Comparison of ENCODE assay signal across 8 cellular contexts in genomic region chr2:62195421-62196277, GRCh38. TPM values are rescaled to one million over a fixed set of nuclear protein-coding genes. Genes with fewer than 3 reads are reported as not detected.
DNase-seq lines count a peak whose midpoint lies in the region; ATAC-seq and TF ChIP-seq lines count a peak whose summit lies in the region.

A gene with protein sequence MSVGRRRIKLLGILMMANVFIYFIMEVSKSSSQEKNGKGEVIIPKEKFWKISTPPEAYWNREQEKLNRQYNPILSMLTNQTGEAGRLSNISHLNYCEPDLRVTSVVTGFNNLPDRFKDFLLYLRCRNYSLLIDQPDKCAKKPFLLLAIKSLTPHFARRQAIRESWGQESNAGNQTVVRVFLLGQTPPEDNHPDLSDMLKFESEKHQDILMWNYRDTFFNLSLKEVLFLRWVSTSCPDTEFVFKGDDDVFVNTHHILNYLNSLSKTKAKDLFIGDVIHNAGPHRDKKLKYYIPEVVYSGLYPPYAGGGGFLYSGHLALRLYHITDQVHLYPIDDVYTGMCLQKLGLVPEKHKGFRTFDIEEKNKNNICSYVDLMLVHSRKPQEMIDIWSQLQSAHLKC (plus strand): TSS chr2:62196115. CDS start chr2:62222221, 26,106 bp downstream.

- H3K9me3 Mint-ChIP-seq in activated CD4-positive, alpha-beta T cell treated with anti-CD3 and anti-CD28 coated beads, Interleukin-2, amount 10 ng/mL, durations not matched to agents 24 days and 14 days = no peaks in the 10 kb centered on the region

- peak within 1 kb of the TSS; percentile 92 for H3K27ac Mint-ChIP-seq in activated CD4-positive, alpha-beta T cell treated with anti-CD3 and anti-CD28 coated beads, Interleukin-2, amount 10 ng/mL, durations not matched to agents 24 days and 14 days

- peak; percentile 41 for ATAC-seq in HG02884 (IDR thresholded peaks at IDR 0.05; ENCODE audit: unreplicated experiment)

- H3K9ac ChIP-seq in colonic mucosa (ENCODE audit: low read depth in 2 of 2, low read length in 2 of 2) = peak within 1 kb of the TSS; percentile 94 to 95

- H3K4me1 Mint-ChIP-seq in activated CD4-positive, alpha-beta T cell treated with anti-CD3 and anti-CD28 coated beads, Interleukin-2, amount 10 ng/mL, durations not matched to agents 24 days and 14 days = peaks cover 34% of the 10 kb centered on the region

- H3K36me3 ChIP-seq in colonic mucosa = no peaks in the 10 kb centered on the region

- H3K27ac ChIP-seq in colonic mucosa (peak within 1 kb of the TSS; percentile 93), layer of hippocampus (ENCODE audit: low read depth, low read length) (peak within 1 kb of the TSS; percentile 89)

- peaks cover 3% of the 10 kb centered on the region for H3K4me1 ChIP-seq in colonic mucosa

- H3K4me3 Mint-ChIP-seq in activated CD4-positive, alpha-beta T cell treated with anti-CD3 and anti-CD28 coated beads, Interleukin-2, amount 10 ng/mL, durations not matched to agents 24 days and 14 days = peak within 1 kb of the TSS; percentile 89

- H3K27me3 ChIP-seq in colonic mucosa (no peaks in the 10 kb centered on the region), layer of hippocampus (ENCODE audit: control insufficient read depth, insufficient read depth, low read length) (no peaks in the 10 kb centered on the region)

- no peaks in the 10 kb centered on the region for H3K9me3 ChIP-seq in colonic mucosa

- peak within 1 kb of the TSS; percentile 83 for H3K4me3 ChIP-seq in colonic mucosa

- no peak for TF ChIP-seq CTCF in colonic mucosa (IDR thresholded peaks at IDR 0.05)

- intact Hi-C loops in activated CD4-positive, alpha-beta T cell treated with anti-CD3 and anti-CD28 coated beads, Interleukin-2, amount 10 ng/mL, durations not matched to agents 24 days and 14 days (cut with micrococcal nuclease) = loop anchor here (2.0 to 10.0 kb wide), 5 partner anchors 288 to 1393 kb away; partner anchors contain the start of genes COMMD1, EHBP1, MDH1 and WDPCP
- intact Hi-C loops in colonic mucosa (cut with DNase I) = loop anchor here (5.0 to 10.0 kb wide), 3 partner anchors 102 to 219 kb away; no protein-coding TSS in a partner anchor

- DNase-seq in NCI-H2196 (lab: John Stamatoyannopoulos, UW; ENCODE audit: unreplicated experiment) (peak; percentile 30), NCI-H2196 treated with DMSO at 0.1 percent for 48 hours (lab: John Stamatoyannopoulos, UW; ENCODE audit: unreplicated experiment) (no peak), NCI-H345 treated with DMSO at 0.1 percent for 48 hours (lab: John Stamatoyannopoulos, UW; ENCODE audit: unreplicated experiment) (peak; percentile 38), colonic mucosa (peak; percentile 89)
- peak; percentile 94 for DNase-seq in activated CD4-positive, alpha-beta T cell treated with anti-CD3 and anti-CD28 coated beads, Interleukin-2, amount 10 ng/mL, durations not matched to agents 24 days and 14 days
- peak; percentile 80 to 85 for DNase-seq in stimulated activated CD4-positive, alpha-beta T cell treated with anti-CD3 and anti-CD28 coated beads, Interleukin-1b, Interleukin-23, amount 100 ng/mL, for 4 hours (ENCODE audit: low read depth in 2 of 2)

- H3K27me3 Mint-ChIP-seq in activated CD4-positive, alpha-beta T cell treated with anti-CD3 and anti-CD28 coated beads, Interleukin-2, amount 10 ng/mL, durations not matched to agents 24 days and 14 days = peaks cover 5% of the 10 kb centered on the region

- H3K36me3 Mint-ChIP-seq in activated CD4-positive, alpha-beta T cell treated with anti-CD3 and anti-CD28 coated beads, Interleukin-2, amount 10 ng/mL, durations not matched to agents 24 days and 14 days (ENCODE audit: low read depth) = peaks cover 7% of the 10 kb centered on the region

RNA-seq across cellular contexts. Expression of the gene that starts here (rescaled TPM):
- total RNA-seq in activated CD4-positive, alpha-beta T cell treated with anti-CD3 and anti-CD28 coated beads, Interleukin-2, amount 10 ng/mL, durations not matched to agents 24 days and 14 days = 30.4 and 30.9 TPM in 2 replicates
- 10 to 100 TPM; 20.1 to 55.7 TPM for total RNA-seq in colonic mucosa
